18 cellular contexts compared by ENCODE assay signal in the genomic region with DNA sequence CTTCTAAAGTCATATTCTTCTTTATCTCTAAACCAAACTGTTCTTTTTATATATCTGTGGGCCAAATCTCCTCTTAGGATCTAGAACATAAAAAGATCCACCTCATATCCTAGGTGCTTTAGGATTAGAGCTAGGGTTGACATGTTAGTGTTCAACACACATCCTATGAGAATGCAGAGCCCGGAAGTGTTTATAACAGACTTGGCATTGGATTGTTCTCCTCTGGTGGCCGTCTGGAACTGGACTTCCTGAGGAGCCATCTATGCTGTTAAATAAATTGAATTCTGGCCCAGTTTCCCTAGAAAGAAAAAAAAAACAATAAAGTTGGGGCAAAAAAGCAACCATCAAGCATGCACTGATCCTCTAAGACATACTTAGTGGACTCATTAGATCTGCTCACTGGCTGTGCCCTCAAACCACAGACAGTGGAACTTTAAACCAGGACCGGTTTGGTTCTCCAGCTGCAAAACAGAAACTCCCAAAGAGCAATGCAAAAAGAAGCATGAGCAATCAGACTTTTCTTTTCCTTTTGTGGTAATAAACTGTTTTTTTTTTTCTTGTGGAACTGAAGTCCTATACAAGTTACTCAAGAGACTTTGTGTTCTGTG.
"Had no signal": no experiment of that assay in that cellular context is flagged by ENCODE, and none has a peak within 500 bp of the region (broad histone marks: within the 10 kb centered on the region; RNA-seq: fewer than 3 reads in every experiment).

No MANE protein-coding gene starts in this region.

- H3K4me3 ChIP-seq: psoas muscle, right lobe of liver, skin epidermis, testis, tibial nerve, upper lobe of right lung, vagina had no signal

- H3K27me3 ChIP-seq: foreskin keratinocyte, right lobe of liver, testis, tibial nerve, upper lobe of right lung, vagina had no signal

- ATAC-seq: effector memory CD8-positive, alpha-beta T cell; foreskin keratinocyte; naive thymus-derived CD4-positive, alpha-beta T cell; psoas muscle; right lobe of liver; stimulated activated naive B cell treated with anti-CD40 and anti-IgM and Interleukin-4, amounts not matched to agents 10 μg/mL and 1 μg/mL and 100 μg/mL, for 72 hours; stimulated activated naive CD8-positive, alpha-beta T cell treated with anti-CD3 and anti-CD28 coated beads, Interleukin-15, amount 100 ng/mL, for 72 hours; upper lobe of right lung had no signal

- H3K9me3 ChIP-seq: psoas muscle, right lobe of liver, testis, tibial nerve, upper lobe of right lung, vagina had no signal

- DNase-seq: effector memory CD8-positive, alpha-beta T cell; foreskin keratinocyte; immature natural killer cell; mammary epithelial cell; naive thymus-derived CD4-positive, alpha-beta T cell; nephron progenitor cell; psoas muscle; retina; right lobe of liver; stimulated activated CD4-positive, alpha-beta T cell treated with anti-CD3 and anti-CD28 coated beads, Interleukin-2, amount 100 ng/mL, for 24 hours; stimulated activated CD4-positive, alpha-beta T cell treated with anti-CD3 and anti-CD28 coated beads, Interleukin-4, amount 100 ng/mL, for 4 hours; stimulated activated naive B cell treated with anti-CD40 and anti-IgM and Interleukin-4, amounts not matched to agents 10 μg/mL and 1 μg/mL and 100 μg/mL, for 72 hours; stimulated activated naive CD8-positive, alpha-beta T cell treated with anti-CD3 and anti-CD28 coated beads, Interleukin-15, amount 100 ng/mL, for 72 hours; testis; upper lobe of right lung had no signal

- H3K36me3 ChIP-seq: right lobe of liver, tibial nerve, upper lobe of right lung, vagina had no signal

- H3K27ac ChIP-seq: foreskin keratinocyte, psoas muscle, right lobe of liver, skin epidermis, testis, tibial nerve, upper lobe of right lung, vagina had no signal

- H3K4me1 ChIP-seq: foreskin keratinocyte, psoas muscle, right lobe of liver, testis, upper lobe of right lung, vagina had no signal
